ENCODE assay signal across 18 cellular contexts in the genomic region with DNA sequence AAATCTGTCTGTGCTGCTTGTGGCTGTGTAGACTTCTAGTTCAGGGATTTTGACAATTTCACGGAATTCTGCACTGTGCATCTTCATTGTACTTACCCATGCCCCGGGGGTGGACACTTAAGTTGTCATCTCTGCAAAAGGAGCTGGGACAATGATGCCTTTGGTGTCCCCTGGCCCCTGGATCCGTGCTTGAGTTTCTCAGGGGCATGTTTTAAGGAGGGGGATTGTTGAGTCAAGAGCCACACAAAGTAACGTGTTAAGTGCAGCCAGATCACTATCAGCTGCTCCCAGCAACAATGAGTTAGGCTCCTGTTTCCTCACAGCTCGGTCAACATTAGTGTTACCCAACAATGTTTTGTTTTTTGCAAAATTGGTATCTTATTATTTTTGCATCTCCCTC.
DNase-seq lines count a peak whose midpoint lies in the region; ATAC-seq, FAIRE-seq and TF ChIP-seq lines count a peak whose summit lies in the region.
"Had no signal": no experiment of that assay in that cellular context is flagged by ENCODE, and none has a peak within 500 bp of the region (broad histone marks: within the 10 kb centered on the region; RNA-seq: fewer than 3 reads in every experiment).

No MANE protein-coding gene starts in this region.

- H3K9me3 ChIP-seq in A549 = no peaks in the 10 kb centered on the region
- peaks cover 10% of the 10 kb centered on the region for H3K9me3 ChIP-seq in endodermal cell (ENCODE audit: control insufficient read depth, low read length)
- H3K9me3 ChIP-seq: HAP-1 had no signal

- H3K4me3 ChIP-seq in A549 (no peak overlapping the region), endodermal cell (ENCODE audit: low read length) (peak overlapping the region; percentile 36), mesendoderm (ENCODE audit: low read length) (no peak overlapping the region)
- H3K4me3 ChIP-seq: HAP-1 had no signal

- H3K56ac ChIP-seq in mesendoderm (ENCODE audit: low read length) = no peak overlapping the region

- WGBS in A549 (ENCODE audit: missing lambda C conversion rate) = 21% methylated on average over 5 of the region's 5 CpGs
- WGBS in endodermal cell (ENCODE audit: insufficient coverage in 1 of 2, insufficient read length in 1 of 2), 2 experiments = 68 to 87% methylated on average over 3 to 5 of the region's 5 CpGs
- no CpG with 5 or more reads among the region's 5 CpGs for WGBS in mesendoderm (ENCODE audit: extremely low coverage, insufficient coverage, low lambda C conversion rate)

- DNase-seq in A549 (ENCODE audit: low read depth in 1 of 2, low spot score in 1 of 2) = no peak
- DNase-seq in GM10266 (ENCODE audit: extremely low spot score) = peak; percentile 5
- no peak for DNase-seq in endodermal cell
- DNase-seq in mesendoderm = peak; percentile 62
- DNase-seq in activated CD8-positive, alpha-beta memory T cell treated with anti-CD3 and anti-CD28 coated beads, Interleukin-2, amount 50 U/mL, for 4 hours = no peak
- DNase-seq in NCI-H1417 (lab: John Stamatoyannopoulos, UW) = no peak
- DNase-seq: CD8-positive, alpha-beta T cell; COR-L47; DMS153; DND-41; GDM1; GOT3 had no signal

- TF ChIP-seq EP300 in A549 (IDR thresholded peaks at IDR 0.05) = no peak

- H3K36me3 ChIP-seq in endodermal cell (ENCODE audit: control insufficient read depth, insufficient read depth, low read length) = no peaks in the 10 kb centered on the region
- H3K36me3 ChIP-seq in mesendoderm (ENCODE audit: control insufficient read depth, insufficient read depth, low read length) = no peaks in the 10 kb centered on the region
- H3K36me3 ChIP-seq: HAP-1 had no signal

- no peaks in the 10 kb centered on the region for H3K27me3 ChIP-seq in endodermal cell (ENCODE audit: control insufficient read depth, insufficient read depth, low read length, poor library complexity, severe bottlenecking)
- no peaks in the 10 kb centered on the region for H3K27me3 ChIP-seq in mesendoderm (ENCODE audit: insufficient read depth, low read length, poor library complexity)

- H2BK15ac ChIP-seq in mesendoderm (replicated peaks; ENCODE audit: low read depth) = no peak overlapping the region

- H3K4me1 Mint-ChIP-seq in endodermal cell = peaks cover 35% of the 10 kb centered on the region
- H3K4me1 Mint-ChIP-seq: CD14-positive monocyte had no signal

- H2AK5ac ChIP-seq in mesendoderm (ENCODE audit: low read length) = no peak overlapping the region

- no peak overlapping the region for H4K8ac ChIP-seq in mesendoderm (ENCODE audit: low read depth, low read length)

- no peak overlapping the region for H3K27ac ChIP-seq in A549
- no peak overlapping the region for H3K27ac ChIP-seq in endodermal cell (ENCODE audit: low read depth, low read length)
- H3K27ac ChIP-seq in mesendoderm (ENCODE audit: low read depth, low read length) = no peak overlapping the region
- H3K27ac ChIP-seq: HL-60 had no signal

- H4K5ac ChIP-seq in mesendoderm (ENCODE audit: low read length) = no peak overlapping the region

- TF ChIP-seq CTCF in A549 (IDR thresholded peaks at IDR 0.05) (no peak), GM10266 (IDR thresholded peaks at IDR 0.05; ENCODE audit: control insufficient read depth, insufficient read depth, low read depth, missing control alignments) (no peak), endodermal cell (conservative IDR thresholded peaks at IDR 0.05) (no peak)

- H3K36me3 Mint-ChIP-seq in endodermal cell (ENCODE audit: low read depth) = no peaks in the 10 kb centered on the region
- H3K36me3 Mint-ChIP-seq: CD14-positive monocyte; CD8-positive, alpha-beta T cell had no signal

- H2BK120ac ChIP-seq in mesendoderm (ENCODE audit: low read depth, low read length) = no peak overlapping the region

- no peak overlapping the region for H3K4me3 Mint-ChIP-seq in endodermal cell
- H3K4me3 Mint-ChIP-seq: CD14-positive monocyte; CD8-positive, alpha-beta T cell had no signal

- peaks cover under 1% of the 10 kb centered on the region for H3K9me3 Mint-ChIP-seq in endodermal cell
- H3K9me3 Mint-ChIP-seq: CD8-positive, alpha-beta T cell had no signal

- H3K23ac ChIP-seq in mesendoderm (ENCODE audit: low read length) = no peak overlapping the region

- H3K79me2 ChIP-seq in mesendoderm (ENCODE audit: control insufficient read depth, insufficient read depth, low read length) = no peaks in the 10 kb centered on the region

- no peak overlapping the region for H3K27ac Mint-ChIP-seq in endodermal cell
- H3K27ac Mint-ChIP-seq: CD8-positive, alpha-beta T cell had no signal

- H2BK5ac ChIP-seq in mesendoderm (ENCODE audit: low read length) = no peak overlapping the region

- H3K4me1 ChIP-seq in A549 = no peaks in the 10 kb centered on the region
- H3K4me1 ChIP-seq in endodermal cell (ENCODE audit: control insufficient read depth, insufficient read depth, low read length) = peaks cover 15% of the 10 kb centered on the region
- H3K4me1 ChIP-seq in mesendoderm (ENCODE audit: control insufficient read depth, low read depth, low read length) = peaks cover 2% of the 10 kb centered on the region
- H3K4me1 ChIP-seq: HAP-1 had no signal

- H3K27me3 Mint-ChIP-seq in endodermal cell (ENCODE audit: insufficient read depth) = peaks cover 3% of the 10 kb centered on the region

- no peak overlapping the region for H3K4ac ChIP-seq in mesendoderm (ENCODE audit: low read depth, low read length)

- no peak for ATAC-seq in A549
- no peak for ATAC-seq in HG02973 (IDR thresholded peaks at IDR 0.05; ENCODE audit: unreplicated experiment)
- ATAC-seq: CD8-positive, alpha-beta T cell had no signal

- FAIRE-seq in A549 (lab: Jason Lieb, UNC) = peak; percentile 63
- FAIRE-seq: D721Med, GM18507 had no signal

- CTCF ChIA-PET in A549 (lab: Yijun Ruan, JAX) = no interaction called here

- H3K4me2 ChIP-seq in A549 (no peak overlapping the region), mesendoderm (ENCODE audit: low read length) (no peak overlapping the region)

- H3K9ac ChIP-seq in endodermal cell (ENCODE audit: extremely low read depth, low read length, poor library complexity, severe bottlenecking) (no peak overlapping the region), mesendoderm (ENCODE audit: low read length) (no peak overlapping the region)

- no peak overlapping the region for H3K18ac ChIP-seq in mesendoderm (ENCODE audit: low read length)

- H3K79me1 ChIP-seq in mesendoderm (ENCODE audit: low read length) = no peaks in the 10 kb centered on the region

- TF ChIP-seq POLR2A in A549 (IDR thresholded peaks at IDR 0.05; ENCODE audit: low read length) = no peak

- TF ChIP-seq RAD21 in A549 (conservative IDR thresholded peaks at IDR 0.05 in 1 of 2, IDR thresholded peaks at IDR 0.05 in 1 of 2) = no peak

- POLR2A ChIA-PET in A549 (lab: Yijun Ruan, JAX) = no interaction called here

TF ChIP-seq in A549, 52 proteins besides CTCF, POLR2A, EP300 and RAD21:
- TF ChIP-seq, protein P1, sequence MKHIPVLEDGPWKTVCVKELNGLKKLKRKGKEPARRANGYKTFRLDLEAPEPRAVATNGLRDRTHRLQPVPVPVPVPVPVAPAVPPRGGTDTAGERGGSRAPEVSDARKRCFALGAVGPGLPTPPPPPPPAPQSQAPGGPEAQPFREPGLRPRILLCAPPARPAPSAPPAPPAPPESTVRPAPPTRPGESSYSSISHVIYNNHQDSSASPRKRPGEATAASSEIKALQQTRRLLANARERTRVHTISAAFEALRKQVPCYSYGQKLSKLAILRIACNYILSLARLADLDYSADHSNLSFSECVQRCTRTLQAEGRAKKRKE (CRISPR knock-in tag; IDR thresholded peaks at IDR 0.05; ENCODE audit: low read depth) = no peak
- TF ChIP-seq TP53 (CRISPR knock-in tag; IDR thresholded peaks at IDR 0.05) = no peak
- TF ChIP-seq CBX8 (IDR thresholded peaks at IDR 0.05) = no peak
- no peak for TF ChIP-seq CHD2 (IDR thresholded peaks at IDR 0.05; ENCODE audit: low read length, partially characterized antibody)
- no peak for TF ChIP-seq HDAC2 (IDR thresholded peaks at IDR 0.05)
- no peak for TF ChIP-seq SMC3 (IDR thresholded peaks at IDR 0.05)
- no peak for TF ChIP-seq MYC (IDR thresholded peaks at IDR 0.05; ENCODE audit: borderline replicate concordance, low read length)
- TF ChIP-seq MAZ (IDR thresholded peaks at IDR 0.05; ENCODE audit: borderline replicate concordance, low read depth, low read length) = no peak
- TF ChIP-seq EHMT2 (IDR thresholded peaks at IDR 0.05; ENCODE audit: low read depth) = no peak
- no peak for TF ChIP-seq HEYL (CRISPR knock-in tag; IDR thresholded peaks at IDR 0.05)
- TF ChIP-seq RARB (CRISPR knock-in tag; IDR thresholded peaks at IDR 0.05) = no peak
- TF ChIP-seq RCOR1 (IDR thresholded peaks at IDR 0.05; ENCODE audit: low read depth, low read length) = no peak
- no peak for TF ChIP-seq ESRRA (IDR thresholded peaks at IDR 0.05; ENCODE audit: borderline replicate concordance, low read length)
- TF ChIP-seq GATA3 (IDR thresholded peaks at IDR 0.05; ENCODE audit: borderline replicate concordance) = no peak
- TF ChIP-seq, protein P2, sequence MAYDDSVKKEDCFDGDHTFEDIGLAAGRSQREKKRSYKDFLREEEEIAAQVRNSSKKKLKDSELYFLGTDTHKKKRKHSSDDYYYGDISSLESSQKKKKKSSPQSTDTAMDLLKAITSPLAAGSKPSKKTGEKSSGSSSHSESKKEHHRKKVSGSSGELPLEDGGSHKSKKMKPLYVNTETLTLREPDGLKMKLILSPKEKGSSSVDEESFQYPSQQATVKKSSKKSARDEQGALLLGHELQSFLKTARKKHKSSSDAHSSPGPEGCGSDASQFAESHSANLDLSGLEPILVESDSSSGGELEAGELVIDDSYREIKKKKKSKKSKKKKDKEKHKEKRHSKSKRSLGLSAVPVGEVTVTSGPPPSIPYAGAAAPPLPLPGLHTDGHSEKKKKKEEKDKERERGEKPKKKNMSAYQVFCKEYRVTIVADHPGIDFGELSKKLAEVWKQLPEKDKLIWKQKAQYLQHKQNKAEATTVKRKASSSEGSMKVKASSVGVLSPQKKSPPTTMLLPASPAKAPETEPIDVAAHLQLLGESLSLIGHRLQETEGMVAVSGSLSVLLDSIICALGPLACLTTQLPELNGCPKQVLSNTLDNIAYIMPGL (CRISPR knock-in tag; IDR thresholded peaks at IDR 0.05; ENCODE audit: borderline replicate concordance) = no peak
- TF ChIP-seq PHF8 (IDR thresholded peaks at IDR 0.05; ENCODE audit: borderline replicate concordance, low read depth) = no peak
- no peak for TF ChIP-seq FOSB (CRISPR knock-in tag; IDR thresholded peaks at IDR 0.05)

Comparison
In these comparisons a context has a peak if more than half of its experiments do, and no peak if none do; other contexts are left out.
1. DNase-seq: peak in GM10266 (single experiment) and mesendoderm (single experiment); none in A549 (0 of 2), endodermal cell (single experiment), activated CD8-positive, alpha-beta memory T cell treated with anti-CD3 and anti-CD28 coated beads, Interleukin-2, amount 50 U/mL, for 4 hours (single experiment) and NCI-H1417 (0 of 3).